ENCODE assay signal across 8 cellular contexts in the genomic region with DNA sequence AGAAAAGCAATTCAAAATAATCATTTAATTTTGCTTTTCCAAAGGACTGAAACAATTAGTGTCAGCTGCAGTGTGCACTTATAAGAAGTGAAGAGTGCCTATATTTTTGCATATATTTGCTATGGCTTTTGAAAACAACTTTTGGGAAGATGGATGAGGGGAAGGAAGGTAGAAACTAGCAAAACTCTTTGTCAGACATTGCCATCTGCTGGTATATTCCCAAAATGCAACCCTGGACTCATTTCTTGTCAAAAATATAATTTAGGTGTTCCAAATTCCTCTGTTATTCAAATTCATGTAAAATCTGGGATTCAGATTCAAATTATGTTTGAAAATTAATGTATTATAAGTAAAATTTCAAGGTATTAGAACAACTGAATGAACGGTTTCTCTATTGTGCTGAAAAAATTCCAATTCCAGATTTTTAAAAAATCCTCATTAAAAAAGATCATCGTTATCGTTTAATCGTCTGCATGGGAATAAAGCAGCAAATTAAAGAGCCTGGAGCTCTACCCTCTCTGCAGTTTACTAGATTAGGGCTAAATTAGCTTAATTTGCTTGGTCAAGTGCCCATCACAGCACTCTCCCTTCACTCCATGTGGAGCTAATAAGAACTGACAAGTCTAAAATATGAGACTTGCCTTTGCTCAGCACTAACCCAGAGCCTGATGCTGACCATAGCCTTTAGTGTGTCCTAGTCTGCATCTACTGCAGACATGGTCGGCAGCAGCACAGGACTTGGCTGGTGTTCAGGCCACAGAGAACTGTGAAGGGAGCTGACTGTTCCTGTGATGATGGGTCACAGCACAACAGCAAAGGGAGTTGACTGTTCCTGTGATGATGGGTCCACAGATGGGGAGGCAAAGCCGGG.
DNase-seq lines count a peak whose midpoint lies in the region; ATAC-seq, FAIRE-seq and TF ChIP-seq lines count a peak whose summit lies in the region.

No MANE protein-coding gene starts in this region.

- no peak for TF ChIP-seq EP300 in H1 (IDR thresholded peaks at IDR 0.05; ENCODE audit: borderline replicate concordance in 1 of 2, low read depth in 2 of 2, low read length in 2 of 2)

- H3K4me3 ChIP-seq in AG04450 (ENCODE audit: low read depth, low read length) (no peak overlapping the region), OCI-LY3 (ENCODE audit: low read length) (no peak overlapping the region), H1 (ENCODE audit: extremely low read depth in 1 of 4, insufficient read depth in 2 of 4, low read depth in 3 of 4, low read length in 4 of 4) (no peak overlapping the region)

- ATAC-seq in HG03521 (IDR thresholded peaks at IDR 0.05; ENCODE audit: unreplicated experiment) (no peak), omental fat pad (ENCODE audit: low FRiP score) (no peak)

- no peak overlapping the region for H3K18ac ChIP-seq in H1 (ENCODE audit: extremely low read depth, low read length)

- H4K5ac ChIP-seq in H1 (ENCODE audit: insufficient read length, low read depth, low read length): no peak overlapping the region

- H3K23ac ChIP-seq in H1 (ENCODE audit: insufficient read length): no peak overlapping the region

- H3K4ac ChIP-seq in H1 (replicated peaks; ENCODE audit: insufficient read length, low read depth, low read length): no peak overlapping the region

- WGBS in H1 (ENCODE audit: extremely low coverage in 1 of 2, insufficient coverage in 1 of 2, insufficient read length in 1 of 2, insufficient replicate concordance in 2 of 2, low coverage in 1 of 2, low lambda C conversion rate in 2 of 2, missing lambda C conversion rate in 1 of 2), 2 experiments: 63% methylated on average over 6 of the region's 6 CpGs; no CpG with 5 or more reads in 1 of the 2 experiments

- FAIRE-seq in H1 (lab: Jason Lieb, UNC): peak; percentile 87

- H3K9ac ChIP-seq in OCI-LY3 (ENCODE audit: low read length) (no peak overlapping the region), H1 (replicated peaks in 1 of 4; ENCODE audit: extremely low read depth in 1 of 4, low read depth in 3 of 4, low read length in 3 of 4) (no peak overlapping the region)

- TF ChIP-seq POLR2A in H1 (IDR thresholded peaks at IDR 0.05; ENCODE audit: control extremely low read depth in 1 of 2, low read depth in 2 of 2, low read length in 2 of 2): no peak

- H3K79me1 ChIP-seq in H1 (ENCODE audit: low read depth, low read length): no peaks in the 10 kb centered on the region

- H3K36me3 ChIP-seq in OCI-LY3 (replicated peaks; ENCODE audit: low read depth, low read length) (no peaks in the 10 kb centered on the region), H1 (ENCODE audit: control insufficient read depth in 2 of 4, insufficient read depth in 4 of 4, low read length in 3 of 4) (no peaks in the 10 kb centered on the region)

- H3K27ac ChIP-seq in AG04450 (ENCODE audit: low read depth, low read length) (no peak overlapping the region), OCI-LY3 (ENCODE audit: low read length) (no peak overlapping the region), H1 (ENCODE audit: low read depth, low read length) (no peak overlapping the region)

- no peaks in the 10 kb centered on the region for H3K9me3 ChIP-seq in AG04450 (ENCODE audit: control insufficient read depth, insufficient read depth, low read length)
- H3K9me3 ChIP-seq in OCI-LY3 (ENCODE audit: insufficient read depth, low read length): no peaks in the 10 kb centered on the region
- H3K9me3 ChIP-seq in H1 (ENCODE audit: insufficient read depth in 2 of 2, low read depth in 1 of 2, low read length in 1 of 2): no peaks in the 10 kb centered on the region

- H2BK20ac ChIP-seq in H1 (ENCODE audit: low read length): no peak overlapping the region

- H2BK15ac ChIP-seq in H1 (ENCODE audit: low read length): 0 out of 2 replicates have a peak overlapping the region, but pooled peaks have one; percentile 29

- H3K79me2 ChIP-seq in OCI-LY3 (ENCODE audit: low read length) (no peaks in the 10 kb centered on the region), H1 (ENCODE audit: control insufficient read depth in 1 of 2, insufficient read depth in 2 of 2, low read length in 2 of 2) (no peaks in the 10 kb centered on the region)

- H3K56ac ChIP-seq in H1 (replicated peaks; ENCODE audit: insufficient read length, low read depth, low read length): no peak overlapping the region

- no peak overlapping the region for H2AK5ac ChIP-seq in H1 (ENCODE audit: low read depth, low read length)

- no peak overlapping the region for H2AFZ ChIP-seq in OCI-LY3 (ENCODE audit: low read depth, low read length)
- H2AFZ ChIP-seq in H1 (ENCODE audit: low read length): no peak overlapping the region

- no peak overlapping the region for H4K91ac ChIP-seq in H1 (replicated peaks; ENCODE audit: insufficient read length, low read length)

- CTCF ChIA-PET in AG04450 (lab: Charles Lee): interaction anchor here (0.5 to 2.7 kb wide), 25 partner anchors 9 to 576 kb away, joined by 3 to 39 read pairs (median 3); no protein-coding TSS in a partner anchor
- CTCF ChIA-PET in H1 (lab: Charles Lee; ENCODE audit: partially characterized antibody): interaction anchor here (0.7 to 4.8 kb wide), 33 partner anchors 10 to 551 kb away, joined by 3 to 38 read pairs (median 4); no protein-coding TSS in a partner anchor

- H3K27me3 ChIP-seq in AG04450 (ENCODE audit: control insufficient read depth, insufficient read depth, low read length) (peaks cover 10% of the 10 kb centered on the region), OCI-LY3 (ENCODE audit: low read depth, low read length) (no peaks in the 10 kb centered on the region), H1 (replicated peaks in 1 of 4; ENCODE audit: control insufficient read depth in 3 of 4, extremely low read depth in 1 of 4, insufficient read depth in 3 of 4, low read length in 3 of 4) (no peaks in the 10 kb centered on the region)

- no peak overlapping the region for H3K4me2 ChIP-seq in OCI-LY3 (ENCODE audit: low read length)
- no peak overlapping the region for H3K4me2 ChIP-seq in H1 (ENCODE audit: insufficient read depth in 1 of 2, low read depth in 2 of 2, low read length in 2 of 2)

- no peak overlapping the region for H3K14ac ChIP-seq in H1 (ENCODE audit: insufficient read length)

- H3K23me2 ChIP-seq in H1 (ENCODE audit: low read depth, low read length): no peaks in the 10 kb centered on the region

- no peak overlapping the region for H2BK12ac ChIP-seq in H1 (ENCODE audit: low read depth, low read length)

- no peaks in the 10 kb centered on the region for H4K20me1 ChIP-seq in OCI-LY3 (ENCODE audit: insufficient read depth, low read length)
- no peaks in the 10 kb centered on the region for H4K20me1 ChIP-seq in H1 (replicated peaks in 1 of 2; ENCODE audit: control insufficient read depth in 1 of 2, insufficient read depth in 2 of 2, low read length in 2 of 2)

- DNase-seq in AG04450 (ENCODE audit: low read depth, low spot score) (no peak), H1 (ENCODE audit: low read depth in 1 of 2, low spot score in 2 of 2) (no peak), middle frontal gyrus (ENCODE audit: extremely low spot score, low spot score) (peak; percentile 58), omental fat pad (ENCODE audit: low spot score) (no peak)
- no peak for DNase-seq in activated CD8-positive, alpha-beta memory T cell treated with anti-CD3 and anti-CD28 coated beads, Interleukin-2, amount 50 U/mL, for 48 hours

- POLR2A ChIA-PET in AG04450 (lab: Yijun Ruan, JAX): no interaction called here
- POLR2A ChIA-PET in H1 (lab: Charles Lee; ENCODE audit: partially characterized antibody): no interaction called here

- no peaks in the 10 kb centered on the region for H3K4me1 ChIP-seq in OCI-LY3 (ENCODE audit: low read length)
- H3K4me1 ChIP-seq in H1 (replicated peaks in 1 of 4; ENCODE audit: control insufficient read depth in 3 of 4, insufficient read depth in 4 of 4, low read length in 3 of 4): no peaks in the 10 kb centered on the region

- peak; percentile 85 to 87 for TF ChIP-seq RAD21 in H1 (IDR thresholded peaks at IDR 0.05 in 1 of 2, conservative IDR thresholded peaks at IDR 0.05 in 1 of 2; ENCODE audit: low read depth in 2 of 2, low read length in 2 of 2)

- peak; percentile 76 for TF ChIP-seq CTCF in AG04450 (IDR thresholded peaks at IDR 0.05; ENCODE audit: low read depth, low read length)
- TF ChIP-seq CTCF in GM12872 (IDR thresholded peaks at IDR 0.05; ENCODE audit: insufficient read depth, low read depth, low read length): peak; percentile 52; the same call in 2 of the 3 replicates
- peak; percentile 78 for TF ChIP-seq CTCF in OCI-LY3 (IDR thresholded peaks at IDR 0.05; ENCODE audit: low read depth, low read length)
- peak in 2 of 3 experiments; percentile 52 to 58; a peak in 2 of 4 replicates for TF ChIP-seq CTCF in H1 (IDR thresholded peaks at IDR 0.05; ENCODE audit: control extremely low read depth in 1 of 3, insufficient read depth in 1 of 3, low read depth in 1 of 3, low read length in 3 of 3)
- TF ChIP-seq CTCF in omental fat pad (IDR thresholded peaks at IDR 0.05): peak in 1 of 3 donors; percentile 3

- H2BK120ac ChIP-seq in H1 (replicated peaks; ENCODE audit: low read depth, low read length): no peak overlapping the region

- no peak overlapping the region for H2BK5ac ChIP-seq in H1 (ENCODE audit: low read depth, low read length)

- H4K8ac ChIP-seq in H1 (ENCODE audit: extremely low read depth, insufficient read depth, low read length): no peak overlapping the region

TF ChIP-seq in H1, 55 proteins besides CTCF, POLR2A, EP300 and RAD21 (continues in another document):
- no peak for TF ChIP-seq SUZ12 (IDR thresholded peaks at IDR 0.05; ENCODE audit: low read length)
- no peak for TF ChIP-seq ZNF274 (IDR thresholded peaks at IDR 0.05; ENCODE audit: borderline replicate concordance, extremely low read depth, low read length)
- no peak for TF ChIP-seq TEAD4 (IDR thresholded peaks at IDR 0.05; ENCODE audit: low read depth, low read length)
- no peak for TF ChIP-seq CTBP2 (IDR thresholded peaks at IDR 0.05; ENCODE audit: borderline replicate concordance, insufficient read depth, insufficient read length, low read length)
- no peak for TF ChIP-seq CREB1 (IDR thresholded peaks at IDR 0.05)
- no peak for TF ChIP-seq SRF (IDR thresholded peaks at IDR 0.05; ENCODE audit: low read depth, low read length)
- no peak for TF ChIP-seq RXRA (IDR thresholded peaks at IDR 0.05; ENCODE audit: insufficient read depth, low read depth, low read length)
- TF ChIP-seq HDAC6 (IDR thresholded peaks at IDR 0.05; ENCODE audit: low read depth, low read length): no peak
- no peak for TF ChIP-seq ATF2 (IDR thresholded peaks at IDR 0.05; ENCODE audit: low read length)
- TF ChIP-seq KDM5A (IDR thresholded peaks at IDR 0.05; ENCODE audit: low read length): no peak
